19 cellular contexts compared by ENCODE assay signal in genomic region chr4:2946812-2947600, GRCh38. TPM values are rescaled to one million over a fixed set of nuclear protein-coding genes. Genes with fewer than 3 reads are reported as not detected.
DNase-seq lines count a peak whose midpoint lies in the region; ATAC-seq and TF ChIP-seq lines count a peak whose summit lies in the region.
"Had no signal": no experiment of that assay in that cellular context is flagged by ENCODE, and none has a peak within 500 bp of the region (broad histone marks: within the 10 kb centered on the region; RNA-seq: fewer than 3 reads in every experiment).

No MANE protein-coding gene starts in this region.

- H3K9me3 ChIP-seq in right cardiac atrium (ENCODE audit: control insufficient read depth, low read length), result no peaks in the 10 kb centered on the region
- no peaks in the 10 kb centered on the region for H3K9me3 ChIP-seq in Peyer's patch
- H3K9me3 ChIP-seq: thyroid gland had no signal

- H3K9me3 Mint-ChIP-seq in stimulated activated naive B cell treated with anti-CD40 and anti-IgM and Interleukin-4, amounts not matched to agents 10 μg/mL and 1 μg/mL and 100 μg/mL, for 72 hours, result no peaks in the 10 kb centered on the region

- no peak overlapping the region for H3K4me3 Mint-ChIP-seq in stimulated activated naive B cell treated with anti-CD40 and anti-IgM and Interleukin-4, amounts not matched to agents 10 μg/mL and 1 μg/mL and 100 μg/mL, for 72 hours

- H3K4me3 ChIP-seq in right cardiac atrium (ENCODE audit: low read length), result no peak overlapping the region
- H3K4me3 ChIP-seq in Peyer's patch, result no peak overlapping the region
- H3K4me3 ChIP-seq: thyroid gland had no signal

- H3K4me1 ChIP-seq in right cardiac atrium (ENCODE audit: control insufficient read depth, insufficient read depth, low read length), result no peaks in the 10 kb centered on the region
- H3K4me1 ChIP-seq in Peyer's patch, result peaks cover 0 to 13% (median 0%) of the 10 kb centered on the region in 4 donors
- H3K4me1 ChIP-seq: thyroid gland had no signal

- peak in 2 of 3 donors; percentile 8 to 30 for DNase-seq in right cardiac atrium
- DNase-seq in Right ventricle myocardium superior, result no peak
- peak in 2 of 3 donors; percentile 44 to 48 for DNase-seq in Peyer's patch
- DNase-seq in kidney tubule cell (ENCODE audit: low spot score), result peak; percentile 74
- no peak for DNase-seq in stimulated activated naive B cell treated with anti-CD40 and anti-IgM and Interleukin-4, amounts not matched to agents 10 μg/mL and 1 μg/mL and 100 μg/mL, for 72 hours
- DNase-seq in LoVo (ENCODE audit: low spot score), result no peak
- no peak for DNase-seq in NCI-H2171 (lab: John Stamatoyannopoulos, UW)
- DNase-seq: activated naive CD4-positive, alpha-beta T cell; activated T-cell treated with anti-CD3 and anti-CD28 coated beads for 4 hours; C1 segment of cervical spinal cord; erythroblast; foreskin fibroblast; left cardiac atrium; NCI-H2081 treated with DMSO at 0.1 percent for 48 hours; NCI-H774; occipital lobe; stimulated activated CD4-positive, alpha-beta T cell treated with anti-CD3 and anti-CD28 coated beads, Interleukin-4, amount 100 ng/mL, for 1 hour; stimulated activated naive CD4-positive, alpha-beta T cell treated with Interleukin-2 at 50 U/mL for 16 hours; thyroid gland had no signal

- WGBS in right cardiac atrium, result 90% methylated on average over 19 of the region's 19 CpGs

- H3K4me1 Mint-ChIP-seq in stimulated activated naive B cell treated with anti-CD40 and anti-IgM and Interleukin-4, amounts not matched to agents 10 μg/mL and 1 μg/mL and 100 μg/mL, for 72 hours, result peaks cover 14 to 16% of the 10 kb centered on the region in 2 donors

- H3K27ac ChIP-seq in right cardiac atrium (ENCODE audit: low read length), result no peak overlapping the region
- no peak overlapping the region for H3K27ac ChIP-seq in Peyer's patch
- H3K27ac ChIP-seq: thyroid gland had no signal

- intact Hi-C loops in right cardiac atrium (cut with DNase I), result no loop called here
- intact Hi-C loops in Right ventricle myocardium superior (cut with DNase I), result no loop called here

- TF ChIP-seq POLR2A in Peyer's patch (IDR thresholded peaks at IDR 0.05), result no peak

- no peaks in the 10 kb centered on the region for H3K27me3 Mint-ChIP-seq in stimulated activated naive B cell treated with anti-CD40 and anti-IgM and Interleukin-4, amounts not matched to agents 10 μg/mL and 1 μg/mL and 100 μg/mL, for 72 hours

- peaks cover 58 to 81% of the 10 kb centered on the region in 2 donors for H3K36me3 Mint-ChIP-seq in stimulated activated naive B cell treated with anti-CD40 and anti-IgM and Interleukin-4, amounts not matched to agents 10 μg/mL and 1 μg/mL and 100 μg/mL, for 72 hours

- H3K27me3 ChIP-seq in right cardiac atrium (ENCODE audit: control insufficient read depth, insufficient read depth), result no peaks in the 10 kb centered on the region
- H3K27me3 ChIP-seq in Peyer's patch, result no peaks in the 10 kb centered on the region
- H3K27me3 ChIP-seq: thyroid gland had no signal

- ATAC-seq in right cardiac atrium (no peak), Right ventricle myocardium superior (ENCODE audit: poor library complexity) (no peak)
- ATAC-seq in stimulated activated naive B cell treated with anti-CD40 and anti-IgM and Interleukin-4, amounts not matched to agents 10 μg/mL and 1 μg/mL and 100 μg/mL, for 72 hours (replicated peaks), result no peak

- no peak for TF ChIP-seq CTCF in Peyer's patch (IDR thresholded peaks at IDR 0.05)

- H3K36me3 ChIP-seq in Peyer's patch, result peaks cover 0 to 96% (median 0%) of the 10 kb centered on the region in 3 donors

- H3K27ac Mint-ChIP-seq in stimulated activated naive B cell treated with anti-CD40 and anti-IgM and Interleukin-4, amounts not matched to agents 10 μg/mL and 1 μg/mL and 100 μg/mL, for 72 hours, result peak overlapping the region; percentile 60

RNA-seq across cellular contexts. Expression of gene NOP14, which starts 16.2 kb away (rescaled TPM):
- total RNA-seq in right cardiac atrium (10 to 100 TPM; 15.4 to 19.2 (median 18.4) TPM), Right ventricle myocardium superior (20.7 TPM), Peyer's patch (10 to 100 TPM; 13.0 to 76.7 (median 18.6) TPM)
- 12.0 TPM for polyA plus RNA-seq in right cardiac atrium

RNA-seq across cellular contexts. Expression of gene GRK4, which starts 16.4 kb away (rescaled TPM):
- total RNA-seq in right cardiac atrium, result 10 to 100 TPM; 11.6 to 13.1 (median 12.4) TPM
- 8.4 TPM for polyA plus RNA-seq in right cardiac atrium
- total RNA-seq in Right ventricle myocardium superior, result 8.8 TPM
- total RNA-seq in Peyer's patch, result 10 to 100 TPM in 1 of 4 donors, 1 to 10 TPM in 2, under 1 TPM in 1; 0.95 to 17.3 (median 1.5) TPM

Comparison
In these comparisons a context has a peak if more than half of its experiments do, and no peak if none do; other contexts are left out.
1. DNase-seq: peak in right cardiac atrium (2 of 3), Peyer's patch (2 of 3) and kidney tubule cell (single experiment); none in Right ventricle myocardium superior (single experiment), stimulated activated naive B cell treated with anti-CD40 and anti-IgM and Interleukin-4, amounts not matched to agents 10 μg/mL and 1 μg/mL and 100 μg/mL, for 72 hours (single experiment), LoVo (single experiment) and NCI-H2171 (single experiment).